In genomic region chr10:123149568-123150228, GRCh38 we compare ENCODE assay signal across 1 cellular context.
TF ChIP-seq lines count a peak whose summit lies in the region.

No MANE protein-coding gene starts in this region.

TF ChIP-seq in endothelial cell of umbilical vein, 7 proteins besides CTCF, POLR2A, EP300 and RAD21:
- TF ChIP-seq EZH2 (IDR thresholded peaks at IDR 0.05; ENCODE audit: borderline replicate concordance, low read depth, low read length, severe bottlenecking) (peak; percentile 6), MAX (IDR thresholded peaks at IDR 0.05; ENCODE audit: insufficient read depth, insufficient read length) (no peak)
